ENCODE assay signal across 18 cellular contexts in the genomic region with DNA sequence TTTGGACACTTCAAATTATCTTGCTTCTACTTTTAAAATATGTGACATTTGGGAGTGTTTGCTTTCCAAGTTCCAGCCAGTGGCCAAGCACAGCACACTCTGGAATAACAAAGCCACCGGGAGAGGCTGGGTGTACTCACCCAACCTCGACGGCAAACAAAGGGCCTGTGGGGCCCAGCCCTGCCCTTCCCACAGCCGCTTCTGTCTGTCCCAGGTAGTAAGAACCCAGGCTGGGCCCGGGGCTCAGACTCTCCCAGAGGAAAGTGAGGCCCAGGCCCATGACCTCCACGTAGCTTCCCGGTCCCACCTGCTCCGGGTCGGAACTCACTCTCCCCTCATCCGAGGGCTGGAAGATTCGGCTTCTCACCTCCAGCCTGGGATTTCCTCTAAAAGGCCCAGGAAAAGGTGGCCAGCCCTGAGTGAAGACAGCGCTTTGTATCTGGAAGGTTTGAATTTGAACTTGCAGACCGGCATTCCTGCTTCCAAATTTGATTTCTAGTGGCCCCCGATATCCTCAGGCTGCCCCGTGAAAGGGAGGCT.
DNase-seq lines count a peak whose midpoint lies in the region; ATAC-seq and TF ChIP-seq lines count a peak whose summit lies in the region.
"Had no signal": no experiment of that assay in that cellular context is flagged by ENCODE, and none has a peak within 500 bp of the region (broad histone marks: within the 10 kb centered on the region; RNA-seq: fewer than 3 reads in every experiment).

No MANE protein-coding gene starts in this region.

- no peaks in the 10 kb centered on the region for H3F3A ChIP-seq in neural progenitor cell (ENCODE audit: low read depth)

- POLR2A ChIA-PET in Caco-2 (lab: Charles Lee), result no interaction called here

- CTCF ChIA-PET in Caco-2 (lab: Charles Lee), result interaction anchor here (0.6 to 1.4 kb wide), 2 partner anchors 32 to 77 kb away, joined by 7 to 8 read pairs; no protein-coding TSS in a partner anchor

- no peak for TF ChIP-seq CTCF in Caco-2 (IDR thresholded peaks at IDR 0.05; ENCODE audit: insufficient read depth in 1 of 2, low read depth in 1 of 2, low read length in 1 of 2, severe bottlenecking in 1 of 2, unreplicated experiment in 1 of 2)
- TF ChIP-seq CTCF in neural progenitor cell (IDR thresholded peaks at IDR 0.05), result no peak
- no peak for TF ChIP-seq CTCF in psoas muscle (IDR thresholded peaks at IDR 0.05)
- no peak for TF ChIP-seq CTCF in osteocyte (IDR thresholded peaks at IDR 0.05)

- H3K27me3 Mint-ChIP-seq in Caco-2 (ENCODE audit: insufficient read depth, unreplicated experiment), result no peaks in the 10 kb centered on the region
- peaks cover 5% of the 10 kb centered on the region for H3K27me3 Mint-ChIP-seq in neural progenitor cell (ENCODE audit: insufficient read depth, low read depth)
- no peaks in the 10 kb centered on the region for H3K27me3 Mint-ChIP-seq in osteocyte (ENCODE audit: unreplicated experiment)
- H3K27me3 Mint-ChIP-seq: activated CD8-positive, alpha-beta T cell treated with anti-CD3 and anti-CD28 coated beads for 36 hours; activated T-helper 17 cell treated with anti-CD3 and anti-CD28 coated beads, Interleukin-2, amount 50 U/mL, for 72 hours had no signal

- H3K27ac ChIP-seq in neural progenitor cell (no peak overlapping the region), substantia nigra (ENCODE audit: low read depth, low read length, poor library complexity, severe bottlenecking) (no peak overlapping the region), psoas muscle (no peak overlapping the region)
- H3K27ac ChIP-seq: coronary artery, esophagus muscularis mucosa, SK-N-MC had no signal

- peak; percentile 82 for TF ChIP-seq EP300 in Ishikawa (IDR thresholded peaks at IDR 0.05; ENCODE audit: borderline replicate concordance)

- DNase-seq in Caco-2 (peak in 1 of 2 experiments; percentile 45), neural progenitor cell (ENCODE audit: low spot score) (peak; percentile 60), substantia nigra (lab: John Stamatoyannopoulos, UW) (no peak), psoas muscle (no peak), osteocyte (ENCODE audit: extremely low spot score, unreplicated experiment) (no peak)
- DNase-seq: activated CD8-positive, alpha-beta T cell treated with anti-CD3 and anti-CD28 coated beads for 36 hours; amygdala; hypothalamus; natural killer cell; stimulated activated CD4-positive, alpha-beta T cell treated with anti-CD3 and anti-CD28 coated beads, Interleukin-4, amount 100 ng/mL, for 24 hours had no signal

- H3K9me3 ChIP-seq in Caco-2, result no peaks in the 10 kb centered on the region
- H3K9me3 ChIP-seq in neural progenitor cell (ENCODE audit: low read depth), result no peaks in the 10 kb centered on the region
- no peaks in the 10 kb centered on the region for H3K9me3 ChIP-seq in psoas muscle
- H3K9me3 ChIP-seq: esophagus muscularis mucosa had no signal

- H3K36me3 ChIP-seq in Caco-2 (ENCODE audit: control insufficient read depth, insufficient read depth, low read length) (no peaks in the 10 kb centered on the region), neural progenitor cell (no peaks in the 10 kb centered on the region), psoas muscle (ENCODE audit: insufficient read depth in 1 of 2, low read depth in 1 of 2) (no peaks in the 10 kb centered on the region)
- H3K36me3 ChIP-seq: esophagus muscularis mucosa had no signal

- WGBS in psoas muscle, 3 donors, result 66 to 73% (median 69%) methylated on average over 15 of the region's 15 CpGs

- peak; percentile 74 for ATAC-seq in esophagus mucosa
- ATAC-seq in HG02588 (IDR thresholded peaks at IDR 0.05; ENCODE audit: unreplicated experiment), result no peak
- no peak for ATAC-seq in psoas muscle
- ATAC-seq: activated CD8-positive, alpha-beta T cell treated with anti-CD3 and anti-CD28 coated beads for 36 hours; activated T-helper 17 cell treated with anti-CD3 and anti-CD28 coated beads, Interleukin-2, amount 50 U/mL, for 72 hours; sciatic nerve had no signal

- no peak overlapping the region for H3K9ac ChIP-seq in neural progenitor cell

- TF ChIP-seq RAD21 in Ishikawa (IDR thresholded peaks at IDR 0.05; ENCODE audit: low read depth), result 0 out of 2 replicates have a peak, but pooled peaks have one; percentile 27

- intact Hi-C loops in Caco-2 (cut with micrococcal nuclease; ENCODE audit: unreplicated experiment), result no loop called here
- intact Hi-C loops in psoas muscle (cut with DNase I), result no loop called here

- peaks cover 23% of the 10 kb centered on the region for H3K4me1 Mint-ChIP-seq in Caco-2 (ENCODE audit: low read depth, unreplicated experiment)
- peaks cover 40% of the 10 kb centered on the region for H3K4me1 Mint-ChIP-seq in neural progenitor cell
- H3K4me1 Mint-ChIP-seq in osteocyte (ENCODE audit: unreplicated experiment), result peaks cover 20% of the 10 kb centered on the region
- H3K4me1 Mint-ChIP-seq: natural killer cell had no signal

- H3K36me3 Mint-ChIP-seq in Caco-2 (ENCODE audit: insufficient read depth, unreplicated experiment) (peaks cover 6% of the 10 kb centered on the region), neural progenitor cell (peaks cover 8% of the 10 kb centered on the region), osteocyte (ENCODE audit: unreplicated experiment) (no peaks in the 10 kb centered on the region)
- H3K36me3 Mint-ChIP-seq: natural killer cell had no signal

- H3K4me2 ChIP-seq in neural progenitor cell, result peak overlapping the region; percentile 21

- H3K4me1 ChIP-seq in Caco-2 (peaks cover 18% of the 10 kb centered on the region), neural progenitor cell (peaks cover 30% of the 10 kb centered on the region), psoas muscle (no peaks in the 10 kb centered on the region)
- H3K4me1 ChIP-seq: esophagus muscularis mucosa had no signal

- H3K27me3 ChIP-seq in Caco-2 (replicated peaks; ENCODE audit: control insufficient read depth, insufficient read depth, low read length), result no peaks in the 10 kb centered on the region
- no peaks in the 10 kb centered on the region for H3K27me3 ChIP-seq in neural progenitor cell
- peaks cover 0 to 18% (median 7%) of the 10 kb centered on the region in 3 donors for H3K27me3 ChIP-seq in psoas muscle (ENCODE audit: insufficient read depth in 3 of 3, low read length in 2 of 3)

- H3K79me2 ChIP-seq in neural progenitor cell (ENCODE audit: low read depth), result no peaks in the 10 kb centered on the region

- no peak overlapping the region for H2AFZ ChIP-seq in neural progenitor cell (replicated peaks)

- no peak overlapping the region for H3K4me3 Mint-ChIP-seq in Caco-2 (ENCODE audit: unreplicated experiment)
- H3K4me3 Mint-ChIP-seq in neural progenitor cell, result no peak overlapping the region
- H3K4me3 Mint-ChIP-seq in osteocyte (ENCODE audit: unreplicated experiment), result no peak overlapping the region
- H3K4me3 Mint-ChIP-seq: activated CD8-positive, alpha-beta T cell treated with anti-CD3 and anti-CD28 coated beads for 36 hours; activated T-helper 17 cell treated with anti-CD3 and anti-CD28 coated beads, Interleukin-2, amount 50 U/mL, for 72 hours; natural killer cell had no signal

- H4K20me1 ChIP-seq in neural progenitor cell (ENCODE audit: low read depth), result peaks cover 10% of the 10 kb centered on the region

- H3K9me3 Mint-ChIP-seq in Caco-2 (ENCODE audit: unreplicated experiment) (no peaks in the 10 kb centered on the region), neural progenitor cell (no peaks in the 10 kb centered on the region), osteocyte (ENCODE audit: unreplicated experiment) (no peaks in the 10 kb centered on the region)
- H3K9me3 Mint-ChIP-seq: activated CD8-positive, alpha-beta T cell treated with anti-CD3 and anti-CD28 coated beads for 36 hours; activated T-helper 17 cell treated with anti-CD3 and anti-CD28 coated beads, Interleukin-2, amount 50 U/mL, for 72 hours; natural killer cell had no signal

- no TSS peak for BruUV-seq in Caco-2 (replicated peaks; lab: Mats Ljungman, UMichigan)

- H3K27ac Mint-ChIP-seq in Caco-2 (ENCODE audit: unreplicated experiment) (peak overlapping the region; percentile 45), neural progenitor cell (peak overlapping the region; percentile 51), osteocyte (ENCODE audit: unreplicated experiment) (no peak overlapping the region)
- H3K27ac Mint-ChIP-seq: activated CD8-positive, alpha-beta T cell treated with anti-CD3 and anti-CD28 coated beads for 36 hours; activated T-helper 17 cell treated with anti-CD3 and anti-CD28 coated beads, Interleukin-2, amount 50 U/mL, for 72 hours; natural killer cell had no signal

- no peak overlapping the region for H3K4me3 ChIP-seq in Caco-2 (ENCODE audit: low read depth, low read length)
- no peak overlapping the region for H3K4me3 ChIP-seq in neural progenitor cell
- H3K4me3 ChIP-seq in psoas muscle, result no peak overlapping the region
- H3K4me3 ChIP-seq: coronary artery, esophagus muscularis mucosa, SK-N-MC had no signal

TF ChIP-seq in Ishikawa, 13 proteins besides CTCF, POLR2A, EP300 and RAD21 (continues in another document):
- TF ChIP-seq CREB1 (IDR thresholded peaks at IDR 0.05; ENCODE audit: low read depth) (no peak), TAF1 (IDR thresholded peaks at IDR 0.05; ENCODE audit: low read depth) (no peak), ZBTB7A (IDR thresholded peaks at IDR 0.05; ENCODE audit: low read depth) (no peak), CEBPB (IDR thresholded peaks at IDR 0.05) (no peak), TCF12 (IDR thresholded peaks at IDR 0.05; ENCODE audit: low read depth) (peak; percentile 87)
- TF ChIP-seq, protein P1, sequence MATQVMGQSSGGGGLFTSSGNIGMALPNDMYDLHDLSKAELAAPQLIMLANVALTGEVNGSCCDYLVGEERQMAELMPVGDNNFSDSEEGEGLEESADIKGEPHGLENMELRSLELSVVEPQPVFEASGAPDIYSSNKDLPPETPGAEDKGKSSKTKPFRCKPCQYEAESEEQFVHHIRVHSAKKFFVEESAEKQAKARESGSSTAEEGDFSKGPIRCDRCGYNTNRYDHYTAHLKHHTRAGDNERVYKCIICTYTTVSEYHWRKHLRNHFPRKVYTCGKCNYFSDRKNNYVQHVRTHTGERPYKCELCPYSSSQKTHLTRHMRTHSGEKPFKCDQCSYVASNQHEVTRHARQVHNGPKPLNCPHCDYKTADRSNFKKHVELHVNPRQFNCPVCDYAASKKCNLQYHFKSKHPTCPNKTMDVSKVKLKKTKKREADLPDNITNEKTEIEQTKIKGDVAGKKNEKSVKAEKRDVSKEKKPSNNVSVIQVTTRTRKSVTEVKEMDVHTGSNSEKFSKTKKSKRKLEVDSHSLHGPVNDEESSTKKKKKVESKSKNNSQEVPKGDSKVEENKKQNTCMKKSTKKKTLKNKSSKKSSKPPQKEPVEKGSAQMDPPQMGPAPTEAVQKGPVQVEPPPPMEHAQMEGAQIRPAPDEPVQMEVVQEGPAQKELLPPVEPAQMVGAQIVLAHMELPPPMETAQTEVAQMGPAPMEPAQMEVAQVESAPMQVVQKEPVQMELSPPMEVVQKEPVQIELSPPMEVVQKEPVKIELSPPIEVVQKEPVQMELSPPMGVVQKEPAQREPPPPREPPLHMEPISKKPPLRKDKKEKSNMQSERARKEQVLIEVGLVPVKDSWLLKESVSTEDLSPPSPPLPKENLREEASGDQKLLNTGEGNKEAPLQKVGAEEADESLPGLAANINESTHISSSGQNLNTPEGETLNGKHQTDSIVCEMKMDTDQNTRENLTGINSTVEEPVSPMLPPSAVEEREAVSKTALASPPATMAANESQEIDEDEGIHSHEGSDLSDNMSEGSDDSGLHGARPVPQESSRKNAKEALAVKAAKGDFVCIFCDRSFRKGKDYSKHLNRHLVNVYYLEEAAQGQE (IDR thresholded peaks at IDR 0.05; ENCODE audit: low read depth), result no peak
